16 cellular contexts compared by ENCODE assay signal in genomic region chr20:62274332-62275262, GRCh38. TPM values are rescaled to one million over a fixed set of nuclear protein-coding genes. Genes with fewer than 3 reads are reported as not detected.
DNase-seq lines count a peak whose midpoint lies in the region; ATAC-seq and TF ChIP-seq lines count a peak whose summit lies in the region.
"Had no signal": no experiment of that assay in that cellular context is flagged by ENCODE, and none has a peak within 500 bp of the region (broad histone marks: within the 10 kb centered on the region; RNA-seq: fewer than 3 reads in every experiment).

No MANE protein-coding gene starts in this region.

- ATAC-seq in GM21737 (IDR thresholded peaks at IDR 0.05; ENCODE audit: unreplicated experiment), result no peak
- ATAC-seq: activated CD4-positive, CD25-positive, alpha-beta regulatory T cell treated with anti-CD3 and anti-CD28 coated beads, Interleukin-2, amount 50 U/mL, for 24 hours; esophagus mucosa had no signal

- DNase-seq in Karpas-422 (peak; percentile 50), cerebellum (ENCODE audit: low spot score) (peak; percentile 49), nucleus accumbens (lab: John Stamatoyannopoulos, UW) (peak in 39 of 56 donors; percentile 11 to 84 (median 49)), GM19240 (ENCODE audit: insufficient read length, low spot score) (no peak), NCI-H510A treated with DMSO at 0.1 percent for 48 hours (lab: John Stamatoyannopoulos, UW) (no peak), T-helper 1 cell (no peak)
- DNase-seq: activated T-cell treated with anti-CD3 and anti-CD28 coated beads, Interleukin-2, amount 50 U/mL, for 24 hours; NCI-H1092 treated with DMSO at 0.1 percent for 48 hours; NCI-H82; sigmoid colon; tibial artery had no signal

- H3K9me2 ChIP-seq in DOHH2 (replicated peaks; ENCODE audit: control insufficient read depth, low read length), result no peaks in the 10 kb centered on the region
- H3K9me2 ChIP-seq in Karpas-422 (replicated peaks; ENCODE audit: insufficient read depth, low read length), result no peaks in the 10 kb centered on the region

- no peaks in the 10 kb centered on the region for H4K20me1 ChIP-seq in DOHH2 (ENCODE audit: control insufficient read depth, insufficient read depth, low read depth, low read length)
- no peaks in the 10 kb centered on the region; the same call in 1 of the 2 replicates for H4K20me1 ChIP-seq in Karpas-422 (ENCODE audit: insufficient read depth, low read depth, low read length)

- H3K4me1 ChIP-seq in DOHH2 (ENCODE audit: control insufficient read depth, low read length), result peaks cover 27% of the 10 kb centered on the region
- peaks cover 20% of the 10 kb centered on the region for H3K4me1 ChIP-seq in Karpas-422 (ENCODE audit: low read length)
- H3K4me1 ChIP-seq: sigmoid colon, tibial artery had no signal

- H3F3A ChIP-seq in DOHH2 (ENCODE audit: control insufficient read depth, insufficient read depth), result peaks cover 3% of the 10 kb centered on the region; the same call in 1 of the 2 replicates

- H3K79me2 ChIP-seq in DOHH2 (ENCODE audit: control insufficient read depth, low read length) (no peaks in the 10 kb centered on the region), Karpas-422 (ENCODE audit: low read length) (no peaks in the 10 kb centered on the region)

- H2AFZ ChIP-seq in Karpas-422 (ENCODE audit: low read length), result no peak overlapping the region

- H3K9me3 ChIP-seq in DOHH2 (ENCODE audit: control insufficient read depth, insufficient read depth, low read length), result no peaks in the 10 kb centered on the region
- no peaks in the 10 kb centered on the region for H3K9me3 ChIP-seq in Karpas-422 (ENCODE audit: low read length)
- H3K9me3 ChIP-seq: sigmoid colon, tibial artery had no signal

- H3K4me2 ChIP-seq in DOHH2 (ENCODE audit: low read length) (peak overlapping the region; percentile 73), Karpas-422 (ENCODE audit: low read depth, low read length, poor library complexity, severe bottlenecking) (peak overlapping the region; percentile 19)

- peak overlapping the region; percentile 52 for H3K27ac ChIP-seq in DOHH2 (ENCODE audit: low read depth, low read length)
- H3K27ac ChIP-seq in Karpas-422 (ENCODE audit: low read length), result 0 out of 2 replicates have a peak overlapping the region, but pooled peaks have one; percentile 24
- H3K27ac ChIP-seq: sigmoid colon, tibial artery had no signal

- H3K9ac ChIP-seq in Karpas-422 (ENCODE audit: low read length), result no peak overlapping the region; the same call in 1 of the 2 replicates

- TF ChIP-seq CTCF in DOHH2 (IDR thresholded peaks at IDR 0.05; ENCODE audit: low read depth, low read length, poor library complexity, severe bottlenecking), result no peak

- no peaks in the 10 kb centered on the region for H3K27me3 ChIP-seq in DOHH2 (ENCODE audit: control insufficient read depth, low read length)
- no peaks in the 10 kb centered on the region for H3K27me3 ChIP-seq in Karpas-422 (ENCODE audit: low read length)
- H3K27me3 ChIP-seq: sigmoid colon, tibial artery had no signal

- H3K36me3 ChIP-seq in DOHH2 (ENCODE audit: control insufficient read depth, low read length), result peaks cover 19% of the 10 kb centered on the region; the same call in 1 of the 2 replicates
- H3K36me3 ChIP-seq in Karpas-422 (ENCODE audit: insufficient read depth, low read length), result no peaks in the 10 kb centered on the region

- H3K4me3 ChIP-seq in DOHH2 (ENCODE audit: low read length) (peak overlapping the region; percentile 51), Karpas-422 (ENCODE audit: low read length) (no peak overlapping the region)
- H3K4me3 ChIP-seq: sigmoid colon, tibial artery had no signal

RNA-seq across cellular contexts. Expression of gene ADRM1, which starts 28.2 kb away (rescaled TPM):
- total RNA-seq in Karpas-422 (2014; rRNA removed; shearing (Covaris generic); ENCODE audit: low replicate concordance), result 53.5 and 109 TPM in 2 replicates
- total RNA-seq in cerebellum, result 21.6 TPM

RNA-seq across cellular contexts. Expression of gene OSBPL2, which starts 36.3 kb away (rescaled TPM):
- 19.1 and 22.6 TPM in 2 replicates for total RNA-seq in Karpas-422 (2014; rRNA removed; shearing (Covaris generic); ENCODE audit: low replicate concordance)
- total RNA-seq in cerebellum, result 40.3 TPM

RNA-seq across cellular contexts. Expression of gene HRH3, which starts 54.5 kb away (rescaled TPM):
- not detected in 2 replicates for total RNA-seq in Karpas-422 (2014; rRNA removed; shearing (Covaris generic); ENCODE audit: low replicate concordance)
- 1.7 TPM for total RNA-seq in cerebellum
- total RNA-seq: esophagus mucosa, sigmoid colon, SK-MEL-5 had no signal

Comparison
In these comparisons a context has a peak if more than half of its experiments do, and no peak if none do; other contexts are left out.
1. DNase-seq: peak in Karpas-422 (single experiment), cerebellum (single experiment) and nucleus accumbens (39 of 56); none in GM19240 (single experiment), NCI-H510A treated with DMSO at 0.1 percent for 48 hours (single experiment) and T-helper 1 cell (0 of 5).